In genomic region chr6:75472885-75473284, GRCh38 we compare ENCODE assay signal across 20 cellular contexts. TPM values are rescaled to one million over a fixed set of nuclear protein-coding genes. Genes with fewer than 3 reads are reported as not detected.
A peak's percentile ranks its signal among the peaks of the same experiment; 100 is the strongest.
DNase-seq lines count a peak whose midpoint lies in the region; ATAC-seq and TF ChIP-seq lines count a peak whose summit lies in the region.
"Had no signal": no experiment of that assay in that cellular context is flagged by ENCODE, and none has a peak within 500 bp of the region (broad histone marks: within the 10 kb centered on the region; RNA-seq: fewer than 3 reads in every experiment).

No MANE protein-coding gene starts in this region.

- no peak for TF ChIP-seq POLR2A in Peyer's patch (IDR thresholded peaks at IDR 0.05)

- no peaks in the 10 kb centered on the region for H3K27me3 ChIP-seq in Peyer's patch

- DNase-seq in GM12865 (ENCODE audit: low read depth) (peak; percentile 56), Peyer's patch (no peak), DMS53 (lab: John Stamatoyannopoulos, UW) (no peak), LoVo (ENCODE audit: low spot score) (no peak), GM10266 (ENCODE audit: extremely low spot score) (no peak)
- DNase-seq: 8988T; activated gamma-delta T cell treated with Interleukin-2 at 50 U/mL for 16 hours; CD4-positive, CD25-positive, alpha-beta regulatory T cell; cortex of kidney; DND-41; H7; MV-4-11; NCI-H2107; NCI-H748 treated with DMSO at 0.1 percent for 48 hours; SW 1271; WERI-Rb-1 had no signal

- ATAC-seq in GM19025 (IDR thresholded peaks at IDR 0.05; ENCODE audit: low read depth, unreplicated experiment) (peak; percentile 80), GM21619 (IDR thresholded peaks at IDR 0.05; ENCODE audit: unreplicated experiment) (peak; percentile 94), HG03159 (IDR thresholded peaks at IDR 0.05; ENCODE audit: unreplicated experiment) (peak; percentile 82)

- no peak overlapping the region for H3K4me3 ChIP-seq in GM12865 (ENCODE audit: low read depth, low read length)
- no peak overlapping the region for H3K4me3 ChIP-seq in Peyer's patch

- TF ChIP-seq CTCF in GM12865 (IDR thresholded peaks at IDR 0.05; ENCODE audit: insufficient read depth, low read depth, low read length, missing control alignments) (no peak), Peyer's patch (IDR thresholded peaks at IDR 0.05) (no peak), GM10266 (IDR thresholded peaks at IDR 0.05; ENCODE audit: control insufficient read depth, insufficient read depth, low read depth, missing control alignments) (no peak)

- H3K9me3 ChIP-seq in Peyer's patch = no peaks in the 10 kb centered on the region

- H3K27ac ChIP-seq in Peyer's patch = no peak overlapping the region
- H3K27ac ChIP-seq: WERI-Rb-1 had no signal

- H3K4me1 ChIP-seq in Peyer's patch = no peaks in the 10 kb centered on the region

- H3K36me3 ChIP-seq in Peyer's patch = no peaks in the 10 kb centered on the region
- H3K36me3 ChIP-seq: WERI-Rb-1 had no signal

RNA-seq across cellular contexts. Expression of gene FILIP1, which starts 20.7 kb away (rescaled TPM):
- total RNA-seq in Peyer's patch = 1 to 10 TPM; 1.1 to 7.4 (median 4.0) TPM
- total RNA-seq: CD4-positive, CD25-positive, alpha-beta regulatory T cell; RPMI7951 had no signal
